Comparison of ENCODE assay signal across 8 cellular contexts in genomic region chr10:103692421-103693069, GRCh38.
DNase-seq lines count a peak whose midpoint lies in the region; ATAC-seq, FAIRE-seq and TF ChIP-seq lines count a peak whose summit lies in the region.

No MANE protein-coding gene starts in this region.

- no peaks in the 10 kb centered on the region for H4K20me1 ChIP-seq in Karpas-422 (ENCODE audit: insufficient read depth, low read depth, low read length)

- H3K9ac ChIP-seq in Karpas-422 (ENCODE audit: low read length) (peak overlapping the region; percentile 20; the same call in 1 of the 2 replicates), duodenal mucosa (ENCODE audit: low read depth in 1 of 2, low read length in 2 of 2) (peak overlapping the region; percentile 12 to 51)

- FAIRE-seq in D721Med (lab: Jason Lieb, UNC) = no peak

- no peaks in the 10 kb centered on the region for H3K9me3 ChIP-seq in Karpas-422 (ENCODE audit: low read length)
- no peaks in the 10 kb centered on the region for H3K9me3 ChIP-seq in duodenal mucosa (ENCODE audit: control insufficient read depth in 1 of 2, low read length in 2 of 2)

- peak overlapping the region; percentile 68 for H3K4me2 ChIP-seq in Karpas-422 (ENCODE audit: low read depth, low read length, poor library complexity, severe bottlenecking)

- H3K27me3 ChIP-seq in Karpas-422 (ENCODE audit: low read length) (no peaks in the 10 kb centered on the region), duodenal mucosa (ENCODE audit: control insufficient read depth in 1 of 2, insufficient read depth in 2 of 2, low read length in 2 of 2) (no peaks in the 10 kb centered on the region)

- H3K27ac ChIP-seq in Karpas-422 (ENCODE audit: low read length) (no peak overlapping the region), duodenal mucosa (ENCODE audit: low read depth, low read length) (no peak overlapping the region), skin epidermis (peak overlapping the region in 2 of 21 experiments; percentile 29 to 50)

- TF ChIP-seq CTCF in D721Med (IDR thresholded peaks at IDR 0.05; ENCODE audit: insufficient read depth, missing control alignments) = no peak

- H3K9me2 ChIP-seq in Karpas-422 (replicated peaks; ENCODE audit: insufficient read depth, low read length) = no peaks in the 10 kb centered on the region

- H3K79me2 ChIP-seq in Karpas-422 (ENCODE audit: low read length) = no peaks in the 10 kb centered on the region

- peaks cover 13% of the 10 kb centered on the region for H3K4me1 ChIP-seq in Karpas-422 (ENCODE audit: low read length)
- H3K4me1 ChIP-seq in duodenal mucosa (ENCODE audit: control insufficient read depth in 1 of 2, insufficient read depth in 2 of 2, low read length in 2 of 2) = peaks cover 54 to 57% of the 10 kb centered on the region in 2 donors

- H3K4me3 ChIP-seq in Karpas-422 (ENCODE audit: low read length) (peak overlapping the region; percentile 57), duodenal mucosa (ENCODE audit: low read depth in 1 of 2, low read length in 2 of 2) (peak overlapping the region; percentile 50 to 61), skin epidermis (peak overlapping the region in 6 of 7 experiments; percentile 8 to 38 (median 26))

- peak; percentile 48 for DNase-seq in Karpas-422
- no peak for DNase-seq in D721Med (ENCODE audit: insufficient read length, low spot score)
- DNase-seq in DMS 273 (lab: John Stamatoyannopoulos, UW; ENCODE audit: unreplicated experiment) = no peak
- DNase-seq in NCI-H446 (lab: John Stamatoyannopoulos, UW) = no peak

- ATAC-seq in GM18520 (IDR thresholded peaks at IDR 0.05; ENCODE audit: unreplicated experiment) = peak; percentile 52
- ATAC-seq in GM21737 (IDR thresholded peaks at IDR 0.05; ENCODE audit: unreplicated experiment) = peak; percentile 53

- H3K36me3 ChIP-seq in Karpas-422 (ENCODE audit: insufficient read depth, low read length) (no peaks in the 10 kb centered on the region), duodenal mucosa (ENCODE audit: control insufficient read depth in 1 of 2, insufficient read depth in 2 of 2, low read length in 2 of 2) (no peaks in the 10 kb centered on the region)

- H2AFZ ChIP-seq in Karpas-422 (ENCODE audit: low read length) = no peak overlapping the region
